In genomic region chr19:12757544-12758274, GRCh38 we compare ENCODE assay signal across 1 cellular context.
A peak's percentile ranks its signal among the peaks of the same experiment; 100 is the strongest.
TF ChIP-seq lines count a peak whose summit lies in the region.

No MANE protein-coding gene starts in this region.

TF ChIP-seq in HepG2, 621 proteins besides CTCF, POLR2A, EP300 and RAD21 (continued from another document and continues in another):
- TF ChIP-seq ZBTB25 (CRISPR knock-in tag; IDR thresholded peaks at IDR 0.05) (no peak), ZNF205 (CRISPR knock-in tag; IDR thresholded peaks at IDR 0.05) (peak; percentile 37; the same call in 1 of the 2 replicates), HDAC1 (CRISPR knock-in tag; IDR thresholded peaks at IDR 0.05) (peak; percentile 69; the same call in 1 of the 2 replicates), SIX1 (CRISPR knock-in tag; IDR thresholded peaks at IDR 0.05; ENCODE audit: borderline replicate concordance) (no peak), TBX2 (CRISPR knock-in tag; IDR thresholded peaks at IDR 0.05; ENCODE audit: borderline replicate concordance) (peak; percentile 17; the same call in 1 of the 2 replicates), ZNF468 (CRISPR knock-in tag; IDR thresholded peaks at IDR 0.05) (no peak), KLF6 (CRISPR knock-in tag; IDR thresholded peaks at IDR 0.05) (no peak; the same call in 1 of the 2 replicates), FOXO1 (CRISPR knock-in tag; IDR thresholded peaks at IDR 0.05) (no peak; the same call in 1 of the 2 replicates), CHD2 (IDR thresholded peaks at IDR 0.05; ENCODE audit: low read depth, low read length) (no peak), ZSCAN21 (CRISPR knock-in tag; IDR thresholded peaks at IDR 0.05; ENCODE audit: borderline replicate concordance) (no peak), PTBP1 (IDR thresholded peaks at IDR 0.05; ENCODE audit: low read depth, low read length, poor library complexity, severe bottlenecking) (no peak), FOXA1 (IDR thresholded peaks at IDR 0.05) (no peak), FOXA1 (CRISPR knock-in tag; IDR thresholded peaks at IDR 0.05) (peak; percentile 87), POLR2G (IDR thresholded peaks at IDR 0.05; ENCODE audit: low read depth, low read length) (no peak), THAP11 (CRISPR knock-in tag; IDR thresholded peaks at IDR 0.05) (peak; percentile 52; the same call in 1 of the 2 replicates), ZFAT (CRISPR knock-in tag; conservative IDR thresholded peaks at IDR 0.05) (no peak), MYPOP (CRISPR knock-in tag; IDR thresholded peaks at IDR 0.05) (no peak), ZNF546 (CRISPR knock-in tag; conservative IDR thresholded peaks at IDR 0.05) (peak; percentile 61; the same call in 1 of the 2 replicates), ZMYM3 (CRISPR knock-in tag; IDR thresholded peaks at IDR 0.05) (no peak), ESRRA (CRISPR knock-in tag; IDR thresholded peaks at IDR 0.05; ENCODE audit: low read depth) (no peak), STAG1 (CRISPR knock-in tag; IDR thresholded peaks at IDR 0.05) (peak; percentile 67), ZNF550 (CRISPR knock-in tag; IDR thresholded peaks at IDR 0.05; ENCODE audit: borderline replicate concordance) (no peak), SETDB1 (CRISPR knock-in tag; IDR thresholded peaks at IDR 0.05; ENCODE audit: borderline replicate concordance) (no peak), ZNF710 (CRISPR knock-in tag; IDR thresholded peaks at IDR 0.05; ENCODE audit: borderline replicate concordance) (no peak), KAT7 (CRISPR knock-in tag; IDR thresholded peaks at IDR 0.05; ENCODE audit: borderline replicate concordance) (no peak), RBFOX2 (IDR thresholded peaks at IDR 0.05; ENCODE audit: low read depth, low read length) (peak; percentile 36; the same call in 1 of the 2 replicates), MAFK (conservative IDR thresholded peaks at IDR 0.05 in 1 of 2, IDR thresholded peaks at IDR 0.05 in 1 of 2; ENCODE audit: low read length in 2 of 2) (no peak), ZNF335 (CRISPR knock-in tag; IDR thresholded peaks at IDR 0.05) (no peak), FLYWCH1 (CRISPR knock-in tag; IDR thresholded peaks at IDR 0.05) (no peak), TCF7 (IDR thresholded peaks at IDR 0.05; ENCODE audit: low read depth) (no peak), ZNF788 (CRISPR knock-in tag; IDR thresholded peaks at IDR 0.05; ENCODE audit: borderline replicate concordance) (peak; percentile 55; the same call in 1 of the 2 replicates), SAFB2 (CRISPR knock-in tag; IDR thresholded peaks at IDR 0.05; ENCODE audit: borderline replicate concordance, low read depth) (peak; percentile 11; the same call in 1 of the 2 replicates), FOXA3 (CRISPR knock-in tag; IDR thresholded peaks at IDR 0.05) (peak; percentile 69; the same call in 1 of the 2 replicates), NFIC (IDR thresholded peaks at IDR 0.05; ENCODE audit: low read length) (no peak), ZNF432 (CRISPR knock-in tag; IDR thresholded peaks at IDR 0.05; ENCODE audit: borderline replicate concordance) (no peak), SMC3 (IDR thresholded peaks at IDR 0.05; ENCODE audit: low read length) (no peak; the same call in 1 of the 2 replicates), ZNF7 (CRISPR knock-in tag; IDR thresholded peaks at IDR 0.05) (no peak), ZNF549 (CRISPR knock-in tag; IDR thresholded peaks at IDR 0.05) (no peak)
- TF ChIP-seq, protein P1, sequence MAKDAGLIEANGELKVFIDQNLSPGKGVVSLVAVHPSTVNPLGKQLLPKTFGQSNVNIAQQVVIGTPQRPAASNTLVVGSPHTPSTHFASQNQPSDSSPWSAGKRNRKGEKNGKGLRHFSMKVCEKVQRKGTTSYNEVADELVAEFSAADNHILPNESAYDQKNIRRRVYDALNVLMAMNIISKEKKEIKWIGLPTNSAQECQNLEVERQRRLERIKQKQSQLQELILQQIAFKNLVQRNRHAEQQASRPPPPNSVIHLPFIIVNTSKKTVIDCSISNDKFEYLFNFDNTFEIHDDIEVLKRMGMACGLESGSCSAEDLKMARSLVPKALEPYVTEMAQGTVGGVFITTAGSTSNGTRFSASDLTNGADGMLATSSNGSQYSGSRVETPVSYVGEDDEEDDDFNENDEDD (CRISPR knock-in tag; IDR thresholded peaks at IDR 0.05; ENCODE audit: borderline replicate concordance) = 0 out of 2 replicates have a peak, but pooled peaks have one; percentile 22
- TF ChIP-seq, protein P2, sequence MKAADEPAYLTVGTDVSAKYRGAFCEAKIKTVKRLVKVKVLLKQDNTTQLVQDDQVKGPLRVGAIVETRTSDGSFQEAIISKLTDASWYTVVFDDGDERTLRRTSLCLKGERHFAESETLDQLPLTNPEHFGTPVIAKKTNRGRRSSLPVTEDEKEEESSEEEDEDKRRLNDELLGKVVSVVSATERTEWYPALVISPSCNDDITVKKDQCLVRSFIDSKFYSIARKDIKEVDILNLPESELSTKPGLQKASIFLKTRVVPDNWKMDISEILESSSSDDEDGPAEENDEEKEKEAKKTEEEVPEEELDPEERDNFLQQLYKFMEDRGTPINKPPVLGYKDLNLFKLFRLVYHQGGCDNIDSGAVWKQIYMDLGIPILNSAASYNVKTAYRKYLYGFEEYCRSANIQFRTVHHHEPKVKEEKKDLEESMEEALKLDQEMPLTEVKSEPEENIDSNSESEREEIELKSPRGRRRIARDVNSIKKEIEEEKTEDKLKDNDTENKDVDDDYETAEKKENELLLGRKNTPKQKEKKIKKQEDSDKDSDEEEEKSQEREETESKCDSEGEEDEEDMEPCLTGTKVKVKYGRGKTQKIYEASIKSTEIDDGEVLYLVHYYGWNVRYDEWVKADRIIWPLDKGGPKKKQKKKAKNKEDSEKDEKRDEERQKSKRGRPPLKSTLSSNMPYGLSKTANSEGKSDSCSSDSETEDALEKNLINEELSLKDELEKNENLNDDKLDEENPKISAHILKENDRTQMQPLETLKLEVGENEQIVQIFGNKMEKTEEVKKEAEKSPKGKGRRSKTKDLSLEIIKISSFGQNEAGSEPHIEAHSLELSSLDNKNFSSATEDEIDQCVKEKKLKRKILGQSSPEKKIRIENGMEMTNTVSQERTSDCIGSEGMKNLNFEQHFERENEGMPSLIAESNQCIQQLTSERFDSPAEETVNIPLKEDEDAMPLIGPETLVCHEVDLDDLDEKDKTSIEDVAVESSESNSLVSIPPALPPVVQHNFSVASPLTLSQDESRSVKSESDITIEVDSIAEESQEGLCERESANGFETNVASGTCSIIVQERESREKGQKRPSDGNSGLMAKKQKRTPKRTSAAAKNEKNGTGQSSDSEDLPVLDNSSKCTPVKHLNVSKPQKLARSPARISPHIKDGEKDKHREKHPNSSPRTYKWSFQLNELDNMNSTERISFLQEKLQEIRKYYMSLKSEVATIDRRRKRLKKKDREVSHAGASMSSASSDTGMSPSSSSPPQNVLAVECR (CRISPR knock-in tag; IDR thresholded peaks at IDR 0.05; ENCODE audit: borderline replicate concordance) = peak; percentile 58; the same call in 1 of the 2 replicates
- TF ChIP-seq, protein P3, sequence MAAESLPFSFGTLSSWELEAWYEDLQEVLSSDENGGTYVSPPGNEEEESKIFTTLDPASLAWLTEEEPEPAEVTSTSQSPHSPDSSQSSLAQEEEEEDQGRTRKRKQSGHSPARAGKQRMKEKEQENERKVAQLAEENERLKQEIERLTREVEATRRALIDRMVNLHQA (CRISPR knock-in tag; IDR thresholded peaks at IDR 0.05) = no peak
- TF ChIP-seq, protein P4, sequence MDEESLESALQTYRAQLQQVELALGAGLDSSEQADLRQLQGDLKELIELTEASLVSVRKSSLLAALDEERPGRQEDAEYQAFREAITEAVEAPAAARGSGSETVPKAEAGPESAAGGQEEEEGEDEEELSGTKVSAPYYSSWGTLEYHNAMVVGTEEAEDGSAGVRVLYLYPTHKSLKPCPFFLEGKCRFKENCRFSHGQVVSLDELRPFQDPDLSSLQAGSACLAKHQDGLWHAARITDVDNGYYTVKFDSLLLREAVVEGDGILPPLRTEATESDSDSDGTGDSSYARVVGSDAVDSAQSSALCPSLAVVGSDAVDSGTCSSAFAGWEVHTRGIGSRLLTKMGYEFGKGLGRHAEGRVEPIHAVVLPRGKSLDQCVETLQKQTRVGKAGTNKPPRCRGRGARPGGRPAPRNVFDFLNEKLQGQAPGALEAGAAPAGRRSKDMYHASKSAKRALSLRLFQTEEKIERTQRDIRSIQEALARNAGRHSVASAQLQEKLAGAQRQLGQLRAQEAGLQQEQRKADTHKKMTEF (CRISPR knock-in tag; IDR thresholded peaks at IDR 0.05) = peak; percentile 79
- TF ChIP-seq, protein P5, sequence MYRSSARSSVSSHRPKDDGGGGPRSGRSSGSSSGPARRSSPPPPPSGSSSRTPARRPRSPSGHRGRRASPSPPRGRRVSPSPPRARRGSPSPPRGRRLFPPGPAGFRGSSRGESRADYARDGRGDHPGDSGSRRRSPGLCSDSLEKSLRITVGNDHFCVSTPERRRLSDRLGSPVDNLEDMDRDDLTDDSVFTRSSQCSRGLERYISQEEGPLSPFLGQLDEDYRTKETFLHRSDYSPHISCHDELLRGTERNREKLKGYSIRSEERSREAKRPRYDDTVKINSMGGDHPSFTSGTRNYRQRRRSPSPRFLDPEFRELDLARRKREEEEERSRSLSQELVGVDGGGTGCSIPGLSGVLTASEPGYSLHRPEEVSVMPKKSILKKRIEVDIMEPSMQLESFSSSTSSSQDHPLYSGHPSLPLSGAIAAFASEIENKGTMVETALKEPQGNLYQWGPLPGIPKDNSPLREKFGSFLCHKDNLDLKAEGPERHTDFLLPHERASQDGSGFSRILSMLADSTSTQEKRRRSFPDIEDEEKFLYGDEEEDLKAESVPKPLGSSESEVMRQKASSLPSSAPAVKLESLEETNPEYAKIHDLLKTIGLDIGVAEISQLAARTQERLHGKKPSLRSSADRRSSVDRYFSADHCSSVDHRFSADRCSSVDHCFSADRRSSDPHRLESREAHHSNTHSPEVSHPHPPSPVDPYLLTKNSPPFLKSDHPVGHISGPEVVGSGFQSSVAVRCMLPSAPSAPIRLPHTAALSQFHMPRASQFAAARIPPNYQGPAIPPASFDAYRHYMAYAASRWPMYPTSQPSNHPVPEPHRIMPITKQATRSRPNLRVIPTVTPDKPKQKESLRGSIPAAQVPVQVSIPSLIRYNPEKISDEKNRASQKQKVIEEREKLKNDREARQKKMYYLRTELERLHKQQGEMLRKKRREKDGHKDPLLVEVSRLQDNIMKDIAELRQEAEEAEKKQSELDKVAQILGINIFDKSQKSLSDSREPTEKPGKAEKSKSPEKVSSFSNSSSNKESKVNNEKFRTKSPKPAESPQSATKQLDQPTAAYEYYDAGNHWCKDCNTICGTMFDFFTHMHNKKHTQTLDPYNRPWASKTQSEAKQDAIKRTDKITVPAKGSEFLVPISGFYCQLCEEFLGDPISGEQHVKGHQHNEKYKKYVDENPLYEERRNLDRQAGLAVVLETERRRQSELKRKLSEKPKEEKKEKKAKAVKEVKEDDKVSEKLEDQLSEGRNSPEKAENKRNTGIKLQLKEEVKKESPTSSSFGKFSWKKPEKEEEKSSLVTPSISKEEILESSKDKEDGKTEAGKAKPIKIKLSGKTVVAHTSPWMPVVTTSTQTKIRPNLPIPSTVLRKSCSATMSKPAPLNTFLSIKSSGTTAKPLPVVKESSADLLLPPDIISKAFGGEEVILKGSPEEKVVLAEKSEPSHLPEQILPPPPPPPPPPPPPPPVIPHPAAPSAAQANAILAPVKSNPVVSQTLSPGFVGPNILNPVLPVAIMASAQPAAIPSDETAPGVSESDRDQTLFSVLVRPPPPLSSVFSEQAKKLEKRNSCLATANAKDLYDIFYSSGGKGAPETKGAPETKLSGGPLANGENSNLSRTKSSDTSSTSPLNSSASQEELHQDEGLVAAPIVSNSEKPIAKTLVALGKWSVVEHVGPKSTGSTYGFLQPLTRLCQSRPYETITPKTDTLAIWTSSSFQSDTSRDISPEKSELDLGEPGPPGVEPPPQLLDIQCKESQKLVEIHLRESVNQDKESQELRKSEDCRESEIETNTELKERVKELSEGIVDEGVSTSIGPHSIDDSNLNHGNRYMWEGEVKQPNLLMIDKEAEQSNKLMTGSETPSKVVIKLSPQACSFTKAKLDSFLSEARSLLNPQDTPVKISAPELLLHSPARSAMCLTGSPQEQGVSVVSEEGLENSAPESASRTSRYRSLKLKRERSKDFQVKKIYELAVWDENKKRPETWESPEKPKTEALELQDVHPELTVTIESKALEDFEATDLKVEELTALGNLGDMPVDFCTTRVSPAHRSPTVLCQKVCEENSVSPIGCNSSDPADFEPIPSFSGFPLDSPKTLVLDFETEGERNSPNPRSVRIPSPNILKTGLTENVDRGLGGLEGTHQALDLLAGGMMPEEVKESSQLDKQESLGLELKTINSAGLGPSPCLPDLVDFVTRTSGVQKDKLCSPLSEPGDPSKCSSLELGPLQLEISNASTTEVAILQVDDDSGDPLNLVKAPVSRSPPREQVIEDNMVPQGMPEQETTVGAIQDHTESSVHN (CRISPR knock-in tag; IDR thresholded peaks at IDR 0.05) = no peak
- TF ChIP-seq, protein P6, sequence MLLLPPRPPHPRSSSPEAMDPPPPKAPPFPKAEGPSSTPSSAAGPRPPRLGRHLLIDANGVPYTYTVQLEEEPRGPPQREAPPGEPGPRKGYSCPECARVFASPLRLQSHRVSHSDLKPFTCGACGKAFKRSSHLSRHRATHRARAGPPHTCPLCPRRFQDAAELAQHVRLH (CRISPR knock-in tag; IDR thresholded peaks at IDR 0.05; ENCODE audit: borderline replicate concordance, low read depth) = 0 out of 2 replicates have a peak, but pooled peaks have one; percentile 64
